In genomic region chr6:12012566-12013367, GRCh38 we compare ENCODE assay signal across 1 cellular context.
TF ChIP-seq lines count a peak whose summit lies in the region.

No MANE protein-coding gene starts in this region.

TF ChIP-seq in HEK293, 187 proteins besides CTCF, POLR2A, EP300 and RAD21 (continued from another document and continues in another):
- TF ChIP-seq TSHZ1 (tag by site-specific recombination; IDR thresholded peaks at IDR 0.05; ENCODE audit: borderline replicate concordance) (no peak), OSR2 (tag by site-specific recombination; IDR thresholded peaks at IDR 0.05) (no peak), ZNF157 (tag by site-specific recombination; IDR thresholded peaks at IDR 0.05) (no peak), ZBTB49 (tag by site-specific recombination; IDR thresholded peaks at IDR 0.05; ENCODE audit: low read depth) (no peak), ZNF529 (tag by site-specific recombination; IDR thresholded peaks at IDR 0.05; ENCODE audit: insufficient replicate concordance) (no peak), ZNF146 (tag by site-specific recombination; IDR thresholded peaks at IDR 0.05) (no peak), ZNF645 (tag by site-specific recombination; IDR thresholded peaks at IDR 0.05) (no peak), ZNF175 (tag by site-specific recombination; IDR thresholded peaks at IDR 0.05) (no peak), ZNF623 (tag by site-specific recombination; IDR thresholded peaks at IDR 0.05) (no peak), ZNF704 (tag by site-specific recombination; IDR thresholded peaks at IDR 0.05) (no peak), KLF8 (tag by site-specific recombination; IDR thresholded peaks at IDR 0.05) (peak; percentile 51; the same call in 1 of the 2 replicates), ZNF24 (tag by site-specific recombination; IDR thresholded peaks at IDR 0.05) (no peak; the same call in 1 of the 2 replicates), GLI2 (tag by site-specific recombination; IDR thresholded peaks at IDR 0.05; ENCODE audit: borderline replicate concordance, low read depth) (no peak), HOXC10 (CRISPR knock-in tag; IDR thresholded peaks at IDR 0.05) (no peak), MZF1 (tag by site-specific recombination; IDR thresholded peaks at IDR 0.05; ENCODE audit: borderline replicate concordance) (no peak), KLF9 (tag by site-specific recombination; IDR thresholded peaks at IDR 0.05; ENCODE audit: low read depth) (peak; percentile 64), ZSCAN16 (tag by site-specific recombination; IDR thresholded peaks at IDR 0.05) (no peak), BCL11B (tag by site-specific recombination; IDR thresholded peaks at IDR 0.05; ENCODE audit: low read depth) (no peak), ZNF341 (tag by site-specific recombination; IDR thresholded peaks at IDR 0.05; ENCODE audit: low read depth) (peak; percentile 92), ZBTB17 (tag by site-specific recombination; IDR thresholded peaks at IDR 0.05) (peak; percentile 89), ZNF223 (tag by site-specific recombination; IDR thresholded peaks at IDR 0.05) (no peak), ZNF501 (tag by site-specific recombination; IDR thresholded peaks at IDR 0.05) (no peak), SETDB1 (IDR thresholded peaks at IDR 0.05; ENCODE audit: insufficient read length, low read length) (no peak), ZNF404 (tag by site-specific recombination; IDR thresholded peaks at IDR 0.05) (no peak), ZBTB20 (tag by site-specific recombination; IDR thresholded peaks at IDR 0.05) (no peak), PRDM4 (tag by site-specific recombination; IDR thresholded peaks at IDR 0.05) (peak; percentile 22; the same call in 1 of the 2 replicates), ZNF670 (tag by site-specific recombination; IDR thresholded peaks at IDR 0.05; ENCODE audit: low read depth) (no peak), ZNF521 (tag by site-specific recombination; IDR thresholded peaks at IDR 0.05) (no peak), ZBTB10 (tag by site-specific recombination; IDR thresholded peaks at IDR 0.05) (peak; percentile 79), YY2 (tag by site-specific recombination; IDR thresholded peaks at IDR 0.05) (no peak), ZNF324 (tag by site-specific recombination; IDR thresholded peaks at IDR 0.05) (no peak), ZNF580 (tag by site-specific recombination; IDR thresholded peaks at IDR 0.05) (no peak), ZBTB8A (tag by site-specific recombination; IDR thresholded peaks at IDR 0.05) (peak; percentile 71), ZXDB (tag by site-specific recombination; IDR thresholded peaks at IDR 0.05) (peak; percentile 64; the same call in 1 of the 2 replicates), ZNF398 (tag by site-specific recombination; IDR thresholded peaks at IDR 0.05) (peak; percentile 70), ZNF280D (tag by site-specific recombination; IDR thresholded peaks at IDR 0.05) (no peak; the same call in 1 of the 2 replicates), ZNF18 (tag by site-specific recombination; IDR thresholded peaks at IDR 0.05) (no peak)
